Comparison of ENCODE assay signal across 8 cellular contexts in the genomic region with DNA sequence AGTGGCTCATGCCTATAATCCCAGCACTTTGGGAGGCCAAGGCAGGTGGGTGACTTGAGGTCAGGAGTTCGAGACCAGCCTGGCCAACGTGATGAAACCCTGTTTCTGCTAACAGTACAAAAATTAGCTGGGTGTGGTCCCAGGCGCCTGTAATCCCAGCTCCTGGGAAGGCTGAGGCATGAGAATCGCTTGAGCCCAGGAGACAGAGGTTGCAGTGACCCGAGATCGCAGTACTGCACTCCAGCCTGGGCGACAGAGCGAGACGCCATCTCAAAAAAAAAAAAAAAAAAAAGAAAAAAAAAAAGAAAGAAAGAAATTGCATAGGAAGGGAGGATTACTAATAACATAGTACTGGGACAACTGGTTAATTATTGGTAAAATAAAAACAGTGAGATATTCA. TPM values are rescaled to one million over a fixed set of nuclear protein-coding genes. Genes with fewer than 3 reads are reported as not detected.
DNase-seq lines count a peak whose midpoint lies in the region; ATAC-seq and TF ChIP-seq lines count a peak whose summit lies in the region.
"Not testable (repeated sequence)": the region's sequence is repeated elsewhere in the genome, so short reads cannot be mapped to it uniquely, and the experiment has no call there.

No MANE protein-coding gene starts in this region.

- H3K36me3 ChIP-seq in WERI-Rb-1 (peaks cover 68% of the 10 kb centered on the region), endodermal cell (ENCODE audit: control insufficient read depth, insufficient read depth, low read length) (peaks cover 78% of the 10 kb centered on the region)
- not testable (repeated sequence) for H3K36me3 ChIP-seq in neural cell (ENCODE audit: insufficient read depth, low read length)

- H3K9me2 ChIP-seq in neural cell (ENCODE audit: insufficient read depth, low read length): not testable (repeated sequence)

- not testable (repeated sequence) for ATAC-seq in stimulated activated effector memory CD8-positive, alpha-beta T cell treated with anti-CD3 and anti-CD28 coated beads, Interleukin-12 subunit alpha, Interleukin-12 subunit beta, amount 100 ng/mL, for 72 hours

- H3K27ac Mint-ChIP-seq in endodermal cell: not testable (repeated sequence)
- H3K27ac Mint-ChIP-seq in stimulated activated effector memory CD8-positive, alpha-beta T cell treated with anti-CD3 and anti-CD28 coated beads, Interleukin-12 subunit alpha, Interleukin-12 subunit beta, amount 100 ng/mL, for 72 hours: peak overlapping the region; percentile 6

- H3F3A ChIP-seq in neural cell (ENCODE audit: insufficient read depth, low read length, poor library complexity, severe bottlenecking): not testable (repeated sequence)

- DNase-seq in Caki2 (ENCODE audit: low read depth) (peak; percentile 76), WERI-Rb-1 (peak; percentile 30), left kidney (ENCODE audit: low read depth, low spot score) (peak; percentile 12)
- DNase-seq in RWPE1 (ENCODE audit: low spot score); endodermal cell; stimulated activated effector memory CD8-positive, alpha-beta T cell treated with anti-CD3 and anti-CD28 coated beads, Interleukin-12 subunit alpha, Interleukin-12 subunit beta, amount 100 ng/mL, for 72 hours (ENCODE audit: low spot score in 2 of 2): not testable (repeated sequence)

- POLR2A ChIA-PET in RWPE1 (lab: Yijun Ruan, JAX; ENCODE audit: low non-redundant PET): not testable (repeated sequence)

- not testable (repeated sequence) for H3K4me3 Mint-ChIP-seq in endodermal cell; stimulated activated effector memory CD8-positive, alpha-beta T cell treated with anti-CD3 and anti-CD28 coated beads, Interleukin-12 subunit alpha, Interleukin-12 subunit beta, amount 100 ng/mL, for 72 hours

- in situ Hi-C loops in Caki2 (cut with HindIII; ENCODE audit: low pct_unique_long_range_greater_than_20kb, low sequenced_read_pairs): not testable (repeated sequence)

- CTCF ChIA-PET in RWPE1 (lab: Yijun Ruan, JAX): not testable (repeated sequence)

- WGBS in endodermal cell (ENCODE audit: insufficient coverage in 1 of 2, insufficient read length in 1 of 2), 2 experiments: 95 to 97% methylated on average over 5 to 9 of the region's 9 CpGs

- H2AFZ ChIP-seq in neural cell (ENCODE audit: low read depth, low read length): not testable (repeated sequence)

- H3K4me2 ChIP-seq in neural cell (ENCODE audit: low read length): not testable (repeated sequence)

- H3K4me3 ChIP-seq in WERI-Rb-1 (ENCODE audit: low read depth, low read length); endodermal cell (ENCODE audit: low read length); neural cell (ENCODE audit: low read length): not testable (repeated sequence)

- H3K9ac ChIP-seq in endodermal cell (ENCODE audit: extremely low read depth, low read length, poor library complexity, severe bottlenecking): not testable (repeated sequence)
- peak overlapping the region; percentile 38 for H3K9ac ChIP-seq in neural cell (ENCODE audit: low read length)

- H3K27ac ChIP-seq in 22Rv1 (peak overlapping the region; percentile 18; the same call in 1 of the 2 replicates), RWPE1 (peak overlapping the region; percentile 42; the same call in 1 of the 2 replicates), endodermal cell (ENCODE audit: low read depth, low read length) (peak overlapping the region; percentile 2), neural cell (ENCODE audit: low read length) (peak overlapping the region; percentile 49)
- H3K27ac ChIP-seq in WERI-Rb-1: not testable (repeated sequence)

- H3K79me2 ChIP-seq in neural cell (replicated peaks; ENCODE audit: insufficient read depth, low read length): peaks cover 35% of the 10 kb centered on the region

- H3K27me3 ChIP-seq in WERI-Rb-1 (ENCODE audit: insufficient read depth, low read depth, severe bottlenecking); endodermal cell (ENCODE audit: control insufficient read depth, insufficient read depth, low read length, poor library complexity, severe bottlenecking); neural cell (ENCODE audit: insufficient read depth, low read depth, low read length): not testable (repeated sequence)

- peaks cover 11% of the 10 kb centered on the region for H3K4me1 Mint-ChIP-seq in endodermal cell
- H3K4me1 Mint-ChIP-seq in stimulated activated effector memory CD8-positive, alpha-beta T cell treated with anti-CD3 and anti-CD28 coated beads, Interleukin-12 subunit alpha, Interleukin-12 subunit beta, amount 100 ng/mL, for 72 hours: peaks cover 42% of the 10 kb centered on the region

- H3K36me3 Mint-ChIP-seq in endodermal cell (ENCODE audit: low read depth): peaks cover 27% of the 10 kb centered on the region
- peaks cover 98% of the 10 kb centered on the region for H3K36me3 Mint-ChIP-seq in stimulated activated effector memory CD8-positive, alpha-beta T cell treated with anti-CD3 and anti-CD28 coated beads, Interleukin-12 subunit alpha, Interleukin-12 subunit beta, amount 100 ng/mL, for 72 hours

- not testable (repeated sequence) for TF ChIP-seq RAD21 in neural cell (conservative IDR thresholded peaks at IDR 0.05)

- H4K20me1 ChIP-seq in neural cell (ENCODE audit: insufficient read depth): not testable (repeated sequence)

- H3K4me1 ChIP-seq in endodermal cell (ENCODE audit: control insufficient read depth, insufficient read depth, low read length): not testable (repeated sequence)

- TF ChIP-seq EP300 in neural cell (conservative IDR thresholded peaks at IDR 0.05; ENCODE audit: poor library complexity, severe bottlenecking): not testable (repeated sequence)

- not testable (repeated sequence) for TF ChIP-seq CTCF in 22Rv1 (IDR thresholded peaks at IDR 0.05); RWPE1 (conservative IDR thresholded peaks at IDR 0.05; ENCODE audit: low read depth); WERI-Rb-1 (IDR thresholded peaks at IDR 0.05; ENCODE audit: low read depth, low read length); endodermal cell (conservative IDR thresholded peaks at IDR 0.05); neural cell (IDR thresholded peaks at IDR 0.05; ENCODE audit: poor library complexity, severe bottlenecking)

- not testable (repeated sequence) for H3K9me3 Mint-ChIP-seq in endodermal cell; stimulated activated effector memory CD8-positive, alpha-beta T cell treated with anti-CD3 and anti-CD28 coated beads, Interleukin-12 subunit alpha, Interleukin-12 subunit beta, amount 100 ng/mL, for 72 hours

- not testable (repeated sequence) for H3K27me3 Mint-ChIP-seq in endodermal cell (ENCODE audit: insufficient read depth)

- H3K9me3 ChIP-seq in WERI-Rb-1 (ENCODE audit: severe bottlenecking); endodermal cell (ENCODE audit: control insufficient read depth, low read length); neural cell (ENCODE audit: low read length): not testable (repeated sequence)

RNA-seq across cellular contexts. Expression of gene NSD2, which starts 40.1 kb away (rescaled TPM):
- 54.8 and 67.7 TPM in 2 replicates for total RNA-seq in Caki2 (2014; rRNA removed; shearing (Covaris generic); ENCODE audit: low replicate concordance)
- 100 to 1,000 TPM; 153 to 208 TPM for total RNA-seq in endodermal cell
- polyA plus RNA-seq in endodermal cell (2013, experiment 1 of 2): 137 TPM
- 132 TPM for polyA plus RNA-seq in endodermal cell (2013, experiment 2 of 2)
- 51.6 and 52.3 TPM in 2 replicates for polyA plus RNA-seq in neural cell
- 172 and 186 TPM in 2 replicates for polyA minus RNA-seq in neural cell

RNA-seq across cellular contexts. Expression of gene LETM1, which starts 55.4 kb away (rescaled TPM):
- 28.1 and 31.9 TPM in 2 replicates for total RNA-seq in Caki2 (2014; rRNA removed; shearing (Covaris generic); ENCODE audit: low replicate concordance)
- total RNA-seq in endodermal cell: 10 to 100 TPM; 45.7 to 52.4 TPM
- polyA plus RNA-seq in endodermal cell (2013, experiment 1 of 2): 22.3 TPM
- polyA plus RNA-seq in endodermal cell (2013, experiment 2 of 2): 22.7 TPM
- polyA plus RNA-seq in neural cell: 38.9 and 41.7 TPM in 2 replicates
- 72.2 and 80.6 TPM in 2 replicates for polyA minus RNA-seq in neural cell
